ENCODE assay signal across 8 cellular contexts in the genomic region with DNA sequence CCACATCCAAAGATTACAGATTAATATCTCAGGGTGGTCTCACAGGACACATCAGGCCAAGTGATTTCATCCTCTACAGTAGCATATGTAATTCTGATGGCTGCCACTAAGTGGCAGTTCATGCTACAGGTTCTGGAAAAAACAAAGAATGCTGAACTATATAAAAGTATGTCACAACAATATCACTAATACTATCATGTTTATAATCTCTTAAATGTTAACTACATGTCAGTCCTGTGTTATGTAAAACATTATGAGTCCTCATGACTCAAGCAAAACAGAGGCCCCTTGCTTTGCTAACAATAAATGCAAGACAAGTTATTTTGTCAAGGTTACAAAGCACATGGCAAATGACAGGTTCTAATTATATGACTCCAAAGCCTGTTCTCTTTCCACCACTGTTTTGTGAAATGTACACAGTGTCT.
DNase-seq lines count a peak whose midpoint lies in the region; ATAC-seq and TF ChIP-seq lines count a peak whose summit lies in the region.

No MANE protein-coding gene starts in this region.

- DNase-seq in NCI-H345 (lab: John Stamatoyannopoulos, UW) (peak; percentile 1), NCI-H345 treated with DMSO at 0.1 percent for 48 hours (lab: John Stamatoyannopoulos, UW; ENCODE audit: unreplicated experiment) (no peak), HFFc6 (peak; percentile 19), NCI-H748 treated with DMSO at 0.1 percent for 48 hours (lab: John Stamatoyannopoulos, UW) (peak; percentile 10), fibroblast of peridontal ligament (ENCODE audit: extremely low read depth) (peak; percentile 32), type B pancreatic cell (ENCODE audit: extremely low spot score, unreplicated experiment) (no peak), HuH-7.5 (ENCODE audit: low spot score) (no peak)

- H3K9me3 Mint-ChIP-seq in HFFc6 (no peaks in the 10 kb centered on the region), type B pancreatic cell (no peaks in the 10 kb centered on the region)

- no peaks in the 10 kb centered on the region for H3K27me3 Mint-ChIP-seq in HFFc6 (ENCODE audit: insufficient read depth)
- no peaks in the 10 kb centered on the region for H3K27me3 Mint-ChIP-seq in type B pancreatic cell

- H3K27ac Mint-ChIP-seq in HFFc6 (no peak overlapping the region), type B pancreatic cell (no peak overlapping the region)

- H3K4me1 Mint-ChIP-seq in HFFc6 (ENCODE audit: low read depth) (peaks cover 9% of the 10 kb centered on the region), type B pancreatic cell (ENCODE audit: unreplicated experiment) (peaks cover 4% of the 10 kb centered on the region)

- no peak for ATAC-seq in activated CD4-positive, CD25-positive, alpha-beta regulatory T cell treated with anti-CD3 and anti-CD28 coated beads, Interleukin-2, amount 50 U/mL, for 24 hours

- H3K4me3 Mint-ChIP-seq in HFFc6, result no peak overlapping the region
- no peak overlapping the region for H3K4me3 Mint-ChIP-seq in type B pancreatic cell

- H3K36me3 Mint-ChIP-seq in HFFc6 (ENCODE audit: low read depth) (no peaks in the 10 kb centered on the region), type B pancreatic cell (no peaks in the 10 kb centered on the region)

- peak; percentile 77 for TF ChIP-seq CTCF in HFFc6 (IDR thresholded peaks at IDR 0.05)
- TF ChIP-seq CTCF in type B pancreatic cell (conservative IDR thresholded peaks at IDR 0.05), result peak; percentile 76

Comparison
In these comparisons a context has a peak if more than half of its experiments do, and no peak if none do; other contexts are left out.
1. DNase-seq: peak in NCI-H345 (single experiment), HFFc6 (single experiment), NCI-H748 treated with DMSO at 0.1 percent for 48 hours (single experiment) and fibroblast of peridontal ligament (single experiment); none in NCI-H345 treated with DMSO at 0.1 percent for 48 hours (single experiment), type B pancreatic cell (single experiment) and HuH-7.5 (single experiment).